8 cellular contexts compared by ENCODE assay signal in genomic region chr20:53943522-53944291, GRCh38.
A peak's percentile ranks its signal among the peaks of the same experiment; 100 is the strongest.
DNase-seq lines count a peak whose midpoint lies in the region; ATAC-seq and TF ChIP-seq lines count a peak whose summit lies in the region.

No MANE protein-coding gene starts in this region.

- H3K27me3 ChIP-seq in adrenal gland (no peaks in the 10 kb centered on the region), left lung (no peaks in the 10 kb centered on the region), uterus (no peaks in the 10 kb centered on the region)

- H3K36me3 ChIP-seq in OCI-LY7 (ENCODE audit: insufficient read depth, low read length), result no peaks in the 10 kb centered on the region
- H3K36me3 ChIP-seq in adrenal gland (replicated peaks in 1 of 2), result no peaks in the 10 kb centered on the region
- no peaks in the 10 kb centered on the region for H3K36me3 ChIP-seq in left lung
- no peaks in the 10 kb centered on the region for H3K36me3 ChIP-seq in uterus

- 11 to 16% (median 12%) methylated on average over 11 of the region's 11 CpGs for WGBS in adrenal gland, 4 donors

- no peak for TF ChIP-seq POLR2A in adrenal gland (IDR thresholded peaks at IDR 0.05)
- no peak for TF ChIP-seq POLR2A in uterus (IDR thresholded peaks at IDR 0.05)

- intact Hi-C loops in OCI-LY7 (cut with micrococcal nuclease; ENCODE audit: unreplicated experiment), result loop anchor here (1.0 to 10.0 kb wide), 4 partner anchors 206 to 719 kb away; partner anchors contain the start of gene PFDN4
- intact Hi-C loops in adrenal gland (cut with DNase I), result loop anchor here in 1 of 2 donors (10.0 kb wide), 1 partner anchor 369 kb away; no protein-coding TSS in a partner anchor
- intact Hi-C loops in left lung (cut with DNase I), result no loop called here
- intact Hi-C loops in uterus (cut with DNase I; ENCODE audit: low total_unique reads), result loop anchor here (10.0 kb wide), 1 partner anchor 369 kb away; no protein-coding TSS in a partner anchor

- DNase-seq in GDM1 (lab: John Stamatoyannopoulos, UW), result peak; percentile 8
- DNase-seq in OCI-LY7 (ENCODE audit: low spot score), result peak; percentile 66
- DNase-seq in adrenal gland, result peak in 1 of 7 donors; percentile 36
- DNase-seq in left lung, result no peak
- DNase-seq in uterus, result no peak

- no peak overlapping the region for H2AFZ ChIP-seq in OCI-LY7 (ENCODE audit: low read length)

- no peaks in the 10 kb centered on the region for H3K9me3 ChIP-seq in OCI-LY7 (ENCODE audit: low read length)
- H3K9me3 ChIP-seq in adrenal gland (replicated peaks in 1 of 3), result no peaks in the 10 kb centered on the region
- H3K9me3 ChIP-seq in left lung, result no peaks in the 10 kb centered on the region
- no peaks in the 10 kb centered on the region for H3K9me3 ChIP-seq in uterus

- no peaks in the 10 kb centered on the region for H4K20me1 ChIP-seq in OCI-LY7 (ENCODE audit: insufficient read depth, low read length)

- H3K4me3 ChIP-seq in OCI-LY7 (ENCODE audit: low read depth, low read length, poor library complexity, severe bottlenecking), result no peak overlapping the region
- H3K4me3 ChIP-seq in adrenal gland, result no peak overlapping the region
- H3K4me3 ChIP-seq in left lung, result no peak overlapping the region
- H3K4me3 ChIP-seq in uterus, result no peak overlapping the region

- H3K27ac ChIP-seq in 22Rv1 (no peak overlapping the region), OCI-LY7 (ENCODE audit: low read depth, low read length, poor library complexity, severe bottlenecking) (no peak overlapping the region), adrenal gland (no peak overlapping the region), left lung (no peak overlapping the region), uterus (no peak overlapping the region)

- ATAC-seq in left lung (no peak), HG03045 (IDR thresholded peaks at IDR 0.05; ENCODE audit: unreplicated experiment) (no peak), HG02973 (IDR thresholded peaks at IDR 0.05; ENCODE audit: unreplicated experiment) (no peak)

- H3K9me2 ChIP-seq in OCI-LY7 (ENCODE audit: insufficient read depth, low read length), result no peaks in the 10 kb centered on the region

- POLR2A ChIA-PET in OCI-LY7 (lab: Charles Lee), result interaction anchor here (0.6 kb wide), 1 partner anchor 73 kb away, joined by 3 read pairs; no protein-coding TSS in a partner anchor

- H3K79me2 ChIP-seq in OCI-LY7 (ENCODE audit: insufficient read depth, low read depth, low read length), result no peaks in the 10 kb centered on the region

- TF ChIP-seq CTCF in 22Rv1 (IDR thresholded peaks at IDR 0.05) (peak; percentile 75), OCI-LY7 (conservative IDR thresholded peaks at IDR 0.05; ENCODE audit: low read length) (peak; percentile 87), adrenal gland (IDR thresholded peaks at IDR 0.05) (peak; percentile 33 to 59 (median 44)), left lung (IDR thresholded peaks at IDR 0.05) (peak; percentile 32 to 40), uterus (IDR thresholded peaks at IDR 0.05) (peak; percentile 31 to 53 (median 44))

- CTCF ChIA-PET in OCI-LY7 (lab: Charles Lee; ENCODE audit: unreplicated experiment), result interaction anchor here (0.5 to 1.1 kb wide), 2 partner anchors 12 to 413 kb away, joined by 4 read pairs; no protein-coding TSS in a partner anchor

- peak overlapping the region; percentile 43 for H3K4me2 ChIP-seq in OCI-LY7 (ENCODE audit: low read length)

- H3K4me1 ChIP-seq in OCI-LY7 (ENCODE audit: insufficient read depth, low read length, poor library complexity, severe bottlenecking), result peaks cover 54% of the 10 kb centered on the region
- H3K4me1 ChIP-seq in adrenal gland (replicated peaks in 1 of 2), result peaks cover 0 to 23% of the 10 kb centered on the region in 2 donors
- peaks cover 12 to 40% of the 10 kb centered on the region in 2 donors for H3K4me1 ChIP-seq in left lung
- peaks cover 0 to 6% of the 10 kb centered on the region in 2 donors for H3K4me1 ChIP-seq in uterus

- no TSS peak for BruUV-seq in OCI-LY7 (replicated peaks; lab: Mats Ljungman, UMichigan)

Comparison
In these comparisons a context has a peak if more than half of its experiments do, and no peak if none do; other contexts are left out.
1. CTCF ChIP-seq: peak in every context shown above with its lines; median percentile 87 in OCI-LY7; 75 in 22Rv1; 44 in uterus; 44 in adrenal gland; 36 in left lung.
2. DNase-seq: peak in GDM1 (single experiment) and OCI-LY7 (single experiment); none in left lung (0 of 2) and uterus (0 of 2).
3. intact Hi-C loops: an anchor here in OCI-LY7 (1.0 to 10.0 kb wide) and uterus (10.0 kb wide); none called in left lung.